ENCODE assay signal across 28 cellular contexts in genomic region chr3:141092663-141093062, GRCh38.
"Had no signal": no experiment of that assay in that cellular context is flagged by ENCODE, and none has a peak within 500 bp of the region (broad histone marks: within the 10 kb centered on the region; RNA-seq: fewer than 3 reads in every experiment).

No MANE protein-coding gene starts in this region.

- H3K4me1 Mint-ChIP-seq: activated naive CD8-positive, alpha-beta T cell treated with anti-CD3 and anti-CD28 coated beads for 36 hours; natural killer cell had no signal

- H3K9me3 ChIP-seq: ascending aorta, lower lobe of right lung, pancreas, prostate gland, sigmoid colon, stomach, thyroid gland, upper lobe of right lung had no signal

- H3K27ac Mint-ChIP-seq: activated naive CD4-positive, alpha-beta T cell treated with anti-CD3 and anti-CD28 coated beads for 36 hours; activated naive CD8-positive, alpha-beta T cell treated with anti-CD3 and anti-CD28 coated beads for 36 hours; natural killer cell; stimulated activated effector memory CD8-positive, alpha-beta T cell treated with anti-CD3 and anti-CD28 coated beads, Interleukin-12 subunit alpha, Interleukin-12 subunit beta, amount 100 ng/mL, for 72 hours; T-helper 1 cell treated with Interleukin-12 subunit alpha and Interleukin-12 subunit beta and Interleukin-4 antibody, amounts not matched to agents 30 μg/mL and 1 μg/mL, for 36 hours had no signal

- H3K27me3 Mint-ChIP-seq: activated naive CD8-positive, alpha-beta T cell treated with anti-CD3 and anti-CD28 coated beads for 36 hours had no signal

- H3K27me3 ChIP-seq: ascending aorta, pancreas, sigmoid colon, stomach, thyroid gland, upper lobe of right lung had no signal

- DNase-seq: activated CD4-positive, alpha-beta T cell treated with anti-CD3 and anti-CD28 coated beads for 48 hours; activated CD4-positive, alpha-beta T cell treated with anti-CD3 and anti-CD28 coated beads, Interleukin-2, amount 50 U/mL, for 48 hours; activated CD8-positive, alpha-beta memory T cell treated with anti-CD3 and anti-CD28 coated beads for 24 hours; activated effector memory CD4-positive, alpha-beta T cell treated with Interleukin-2 at 50 U/mL for 16 hours; activated naive CD4-positive, alpha-beta T cell treated with anti-CD3 and anti-CD28 coated beads for 36 hours; activated naive CD8-positive, alpha-beta T cell treated with anti-CD3 and anti-CD28 coated beads for 36 hours; central memory CD4-positive, alpha-beta T cell; effector CD4-positive, alpha-beta T cell; kidney glomerular epithelial cell; lower lobe of right lung; mesenchymal stem cell; natural killer cell; nucleus accumbens; retina; sigmoid colon; small intestine; stimulated activated CD4-positive, alpha-beta T cell treated with anti-CD3 and anti-CD28 coated beads, Interleukin-4, amount 100 ng/mL, for 24 hours; stomach; T-helper 9 cell; thyroid gland; upper lobe of right lung had no signal

- ATAC-seq: activated CD4-positive, CD25-positive, alpha-beta regulatory T cell treated with anti-CD3 and anti-CD28 coated beads, Interleukin-2, amount 50 U/mL, for 24 hours; left lobe of liver; natural killer cell; stimulated activated effector memory CD8-positive, alpha-beta T cell treated with anti-CD3 and anti-CD28 coated beads, Interleukin-12 subunit alpha, Interleukin-12 subunit beta, amount 100 ng/mL, for 72 hours; upper lobe of right lung had no signal

- H3K36me3 Mint-ChIP-seq: activated naive CD8-positive, alpha-beta T cell treated with anti-CD3 and anti-CD28 coated beads for 36 hours; natural killer cell; stimulated activated effector memory CD8-positive, alpha-beta T cell treated with anti-CD3 and anti-CD28 coated beads, Interleukin-12 subunit alpha, Interleukin-12 subunit beta, amount 100 ng/mL, for 72 hours had no signal

- H3K9me3 Mint-ChIP-seq: activated naive CD4-positive, alpha-beta T cell treated with anti-CD3 and anti-CD28 coated beads for 36 hours; activated naive CD8-positive, alpha-beta T cell treated with anti-CD3 and anti-CD28 coated beads for 36 hours; natural killer cell; stimulated activated effector memory CD8-positive, alpha-beta T cell treated with anti-CD3 and anti-CD28 coated beads, Interleukin-12 subunit alpha, Interleukin-12 subunit beta, amount 100 ng/mL, for 72 hours; T-helper 1 cell treated with Interleukin-12 subunit alpha and Interleukin-12 subunit beta and Interleukin-4 antibody, amounts not matched to agents 30 μg/mL and 1 μg/mL, for 36 hours had no signal

- H3K4me1 ChIP-seq: lower lobe of right lung, prostate gland, thyroid gland, upper lobe of right lung had no signal

- H3K36me3 ChIP-seq: ascending aorta, lower lobe of right lung, pancreas, prostate gland, sigmoid colon, stomach, thyroid gland, upper lobe of right lung had no signal

- H3K4me3 Mint-ChIP-seq: activated naive CD4-positive, alpha-beta T cell treated with anti-CD3 and anti-CD28 coated beads for 36 hours; activated naive CD8-positive, alpha-beta T cell treated with anti-CD3 and anti-CD28 coated beads for 36 hours; natural killer cell; stimulated activated effector memory CD8-positive, alpha-beta T cell treated with anti-CD3 and anti-CD28 coated beads, Interleukin-12 subunit alpha, Interleukin-12 subunit beta, amount 100 ng/mL, for 72 hours; T-helper 1 cell treated with Interleukin-12 subunit alpha and Interleukin-12 subunit beta and Interleukin-4 antibody, amounts not matched to agents 30 μg/mL and 1 μg/mL, for 36 hours had no signal

- H3K4me3 ChIP-seq: ascending aorta, lower lobe of right lung, pancreas, prostate gland, sigmoid colon, stomach, thyroid gland, upper lobe of right lung had no signal
